ENCODE assay signal across 1 cellular context in genomic region chr17:54968259-54968953, GRCh38.
A peak's percentile ranks its signal among the peaks of the same experiment; 100 is the strongest.
TF ChIP-seq lines count a peak whose summit lies in the region.

Gene COX11, minus strand, starts transcription at chr17:54968654. Its CDS starts 8 bp downstream, at chr17:54968646.
Gene STXBP4, plus strand, starts transcription at chr17:54968765. Its CDS starts 17,455 bp downstream, at chr17:54986220.

TF ChIP-seq in HEK293, 187 proteins besides CTCF, POLR2A, EP300 and RAD21 (continued from another document):
- TF ChIP-seq MEIS1 (CRISPR knock-in tag; IDR thresholded peaks at IDR 0.05; ENCODE audit: borderline replicate concordance) = no peak
- peak; percentile 77; the same call in 1 of the 2 replicates for TF ChIP-seq ZNF600 (tag by site-specific recombination; IDR thresholded peaks at IDR 0.05)
- TF ChIP-seq ZFP37 (tag by site-specific recombination; IDR thresholded peaks at IDR 0.05) = no peak; the same call in 1 of the 2 replicates
- TF ChIP-seq ZNF2 (tag by site-specific recombination; IDR thresholded peaks at IDR 0.05) = 0 out of 2 replicates have a peak, but pooled peaks have one; percentile 13
- TF ChIP-seq ZNF169 (tag by site-specific recombination; IDR thresholded peaks at IDR 0.05) = no peak
- TF ChIP-seq PATZ1 (tag by site-specific recombination; IDR thresholded peaks at IDR 0.05) = peak; percentile 39; the same call in 1 of the 2 replicates
- peak; percentile 96 for TF ChIP-seq KLF16 (tag by site-specific recombination; IDR thresholded peaks at IDR 0.05)
- peak; percentile 74 for TF ChIP-seq SP3 (tag by site-specific recombination; IDR thresholded peaks at IDR 0.05)
- TF ChIP-seq PRDM1 (tag by site-specific recombination; IDR thresholded peaks at IDR 0.05) = no peak
- 0 out of 2 replicates have a peak, but pooled peaks have one; percentile 13 for TF ChIP-seq ZNF394 (tag by site-specific recombination; IDR thresholded peaks at IDR 0.05; ENCODE audit: borderline replicate concordance)
- no peak for TF ChIP-seq KLF7 (tag by site-specific recombination; IDR thresholded peaks at IDR 0.05; ENCODE audit: borderline replicate concordance)
- peak; percentile 98 for TF ChIP-seq SCRT1 (tag by site-specific recombination; IDR thresholded peaks at IDR 0.05; ENCODE audit: borderline replicate concordance)
- TF ChIP-seq OSR2 (tag by site-specific recombination; IDR thresholded peaks at IDR 0.05) = peak; percentile 60
- TF ChIP-seq ZBTB6 (tag by site-specific recombination; IDR thresholded peaks at IDR 0.05) = no peak; the same call in 1 of the 2 replicates
- no peak for TF ChIP-seq ZNF280C (tag by site-specific recombination; IDR thresholded peaks at IDR 0.05)
- no peak for TF ChIP-seq ZBTB49 (tag by site-specific recombination; IDR thresholded peaks at IDR 0.05; ENCODE audit: low read depth)
- peak; percentile 44 for TF ChIP-seq SP7 (tag by site-specific recombination; IDR thresholded peaks at IDR 0.05)
- TF ChIP-seq ZNF335 (tag by site-specific recombination; conservative IDR thresholded peaks at IDR 0.05) = peak; percentile 98
- peak; percentile 51 for TF ChIP-seq ZBTB26 (tag by site-specific recombination; optimal IDR thresholded peaks at IDR 0.05)
- TF ChIP-seq ZFHX2 (tag by site-specific recombination; conservative IDR thresholded peaks at IDR 0.05) = 0 out of 2 replicates have a peak, but pooled peaks have one; percentile 30
- TF ChIP-seq ZNF292 (tag by site-specific recombination; IDR thresholded peaks at IDR 0.05; ENCODE audit: borderline replicate concordance, low read depth) = no peak
- no peak for TF ChIP-seq ZBTB1 (tag by site-specific recombination; IDR thresholded peaks at IDR 0.05)
- TF ChIP-seq ZBTB8A (tag by site-specific recombination; IDR thresholded peaks at IDR 0.05) = peak; percentile 53
- TF ChIP-seq KLF17 (tag by site-specific recombination; IDR thresholded peaks at IDR 0.05) = 0 out of 2 replicates have a peak, but pooled peaks have one; percentile 15
- peak; percentile 74 for TF ChIP-seq KLF8 (tag by site-specific recombination; IDR thresholded peaks at IDR 0.05)
